15 cellular contexts compared by ENCODE assay signal in genomic region chr5:141506381-141507155, GRCh38. TPM values are rescaled to one million over a fixed set of nuclear protein-coding genes. Genes with fewer than 3 reads are reported as not detected.
DNase-seq lines count a peak whose midpoint lies in the region; ATAC-seq and TF ChIP-seq lines count a peak whose summit lies in the region.
"Had no signal": no experiment of that assay in that cellular context is flagged by ENCODE, and none has a peak within 500 bp of the region (broad histone marks: within the 10 kb centered on the region; RNA-seq: fewer than 3 reads in every experiment).

No MANE protein-coding gene starts in this region.

- peak overlapping the region; percentile 25 for H4K8ac ChIP-seq in trophoblast cell (ENCODE audit: low read depth, low read length)

- no peak overlapping the region for H3K4me3 ChIP-seq in right atrium auricular region
- no peak overlapping the region for H3K4me3 ChIP-seq in esophagus squamous epithelium
- no peak overlapping the region for H3K4me3 ChIP-seq in trophoblast cell (ENCODE audit: low read depth, low read length)
- H3K4me3 ChIP-seq in aorta (ENCODE audit: low read length in 2 of 2), result no peak overlapping the region

- H2AFZ ChIP-seq in trophoblast cell (ENCODE audit: insufficient read depth, low read length, poor library complexity), result no peak overlapping the region

- peaks cover 30% of the 10 kb centered on the region for H3K36me3 ChIP-seq in right atrium auricular region
- peaks cover 0 to 91% (median 0%) of the 10 kb centered on the region in 3 donors for H3K36me3 ChIP-seq in esophagus squamous epithelium
- peaks cover 28 to 39% of the 10 kb centered on the region in 2 experiments for H3K36me3 ChIP-seq in trophoblast cell (ENCODE audit: control insufficient read depth in 1 of 2, insufficient read depth in 2 of 2, low read length in 2 of 2)
- peaks cover 0 to 2% of the 10 kb centered on the region in 2 donors for H3K36me3 ChIP-seq in aorta (ENCODE audit: control insufficient read depth in 1 of 2, insufficient read depth in 2 of 2, low read length in 1 of 2)

- peak overlapping the region; percentile 35 for H2BK120ac ChIP-seq in trophoblast cell (ENCODE audit: insufficient read depth, low read length, poor library complexity)

- H3K23ac ChIP-seq in trophoblast cell (ENCODE audit: low read length), result no peak overlapping the region

- 79 to 84% methylated on average over 8 of the region's 8 CpGs for WGBS in esophagus squamous epithelium, 2 donors
- WGBS in trophoblast cell (ENCODE audit: extremely low coverage, insufficient coverage, insufficient read length), result no CpG with 5 or more reads among the region's 8 CpGs
- 73 to 76% methylated on average over 8 of the region's 8 CpGs for WGBS in aorta, 2 donors

- peaks cover 32% of the 10 kb centered on the region for H3K79me1 ChIP-seq in trophoblast cell (ENCODE audit: low read length)

- H3K79me2 ChIP-seq in trophoblast cell (ENCODE audit: control insufficient read depth, insufficient read depth, low read length, poor library complexity), result peaks cover 4% of the 10 kb centered on the region

- H3K9ac ChIP-seq in trophoblast cell (ENCODE audit: low read length), result no peak overlapping the region

- H3K4me2 ChIP-seq in trophoblast cell (ENCODE audit: low read length), result no peak overlapping the region

- H3K27me3 ChIP-seq in right atrium auricular region (no peaks in the 10 kb centered on the region), esophagus squamous epithelium (no peaks in the 10 kb centered on the region), trophoblast cell (ENCODE audit: insufficient read depth, low read length) (no peaks in the 10 kb centered on the region), aorta (ENCODE audit: control insufficient read depth in 1 of 2, insufficient read depth in 2 of 2, low read length in 1 of 2) (no peaks in the 10 kb centered on the region)

- H4K91ac ChIP-seq in trophoblast cell (ENCODE audit: low read depth, low read length), result peak overlapping the region; percentile 45

- no peak for TF ChIP-seq CTCF in right atrium auricular region (IDR thresholded peaks at IDR 0.05)
- no peak for TF ChIP-seq CTCF in esophagus squamous epithelium (IDR thresholded peaks at IDR 0.05)

- no peaks in the 10 kb centered on the region for H3K9me3 ChIP-seq in right atrium auricular region
- H3K9me3 ChIP-seq in esophagus squamous epithelium, result no peaks in the 10 kb centered on the region
- H3K9me3 ChIP-seq in trophoblast cell (ENCODE audit: insufficient read depth, low read depth, low read length), result no peaks in the 10 kb centered on the region
- H3K9me3 ChIP-seq in aorta (ENCODE audit: control insufficient read depth, low read length), result no peaks in the 10 kb centered on the region

- H3K4ac ChIP-seq in trophoblast cell (ENCODE audit: low read depth, low read length), result no peak overlapping the region

- no peak for ATAC-seq in Right ventricle myocardium superior (ENCODE audit: poor library complexity)
- ATAC-seq in aorta (ENCODE audit: low FRiP score), result no peak
- ATAC-seq in GM21619 (IDR thresholded peaks at IDR 0.05; ENCODE audit: unreplicated experiment), result no peak

- H2BK5ac ChIP-seq in trophoblast cell (ENCODE audit: low read depth, low read length, poor library complexity), result peak overlapping the region; percentile 68

- H2AK5ac ChIP-seq in trophoblast cell (ENCODE audit: low read length), result no peak overlapping the region

- DNase-seq in right atrium auricular region (ENCODE audit: low spot score) (no peak), Right ventricle myocardium superior (no peak), esophagus squamous epithelium (lab: John Stamatoyannopoulos, UW) (no peak), trophoblast cell (no peak), aorta (no peak), NCI-H2196 treated with DMSO at 0.1 percent for 48 hours (lab: John Stamatoyannopoulos, UW; ENCODE audit: unreplicated experiment) (no peak), hepatic stellate cell (ENCODE audit: low spot score) (no peak)
- DNase-seq: activated CD4-positive, alpha-beta T cell treated with anti-CD3 and anti-CD28 coated beads, Interleukin-2, amount 10 ng/mL, durations not matched to agents 24 days and 14 days; DMS53; NCI-H2107; OCI-M1; small intestine had no signal

- H3K14ac ChIP-seq in trophoblast cell (ENCODE audit: low read length), result peak overlapping the region; percentile 43

- peak overlapping the region; percentile 30 for H3K18ac ChIP-seq in trophoblast cell (ENCODE audit: low read length)

- no peak for TF ChIP-seq POLR2A in esophagus squamous epithelium (IDR thresholded peaks at IDR 0.05)

- H2BK12ac ChIP-seq in trophoblast cell (ENCODE audit: low read length), result peak overlapping the region; percentile 68

- H3K4me1 ChIP-seq in right atrium auricular region (peaks cover 0 to 40% of the 10 kb centered on the region in 2 donors), esophagus squamous epithelium (peaks cover 0 to 42% (median 22%) of the 10 kb centered on the region in 3 donors), trophoblast cell (ENCODE audit: control insufficient read depth in 1 of 2, insufficient read depth in 2 of 2, low read length in 2 of 2) (peaks cover 27 to 30% of the 10 kb centered on the region in 2 experiments), aorta (ENCODE audit: control insufficient read depth in 1 of 2, insufficient read depth in 2 of 2, low read length in 2 of 2) (no peaks in the 10 kb centered on the region)

- intact Hi-C loops in Right ventricle myocardium superior (cut with DNase I) (no loop called here), esophagus squamous epithelium (cut with DNase I) (no loop called here), aorta (cut with DNase I) (no loop called here)

- H3K27ac ChIP-seq in right atrium auricular region (peak overlapping the region; percentile 85 to 87), esophagus squamous epithelium (peak overlapping the region; percentile 73 to 92 (median 88)), trophoblast cell (ENCODE audit: low read depth, low read length) (peak overlapping the region; percentile 70), aorta (ENCODE audit: low read depth in 1 of 2, low read length in 2 of 2) (peak overlapping the region; percentile 77 to 96)
- H3K27ac ChIP-seq: HL-60 had no signal

- H4K12ac ChIP-seq in trophoblast cell (ENCODE audit: low read depth, low read length), result peak overlapping the region; percentile 39

RNA-seq across cellular contexts. Expression of gene PCDHGC5, which starts 17.7 kb away (rescaled TPM):
- total RNA-seq in right atrium auricular region (1 to 10 TPM; 1.4 to 1.7 TPM), Right ventricle myocardium superior (3.0 TPM), esophagus squamous epithelium (1 to 10 TPM in 3 of 4 donors, under 1 TPM in 1; 0.26 to 1.7 (median 1.5) TPM), aorta (1 to 10 TPM; 2.8 to 6.3 TPM)
- 0.85 and 0.88 TPM in 2 replicates for polyA plus RNA-seq in trophoblast cell (2013)
- under 1 TPM; 0.25 to 0.84 TPM for polyA plus RNA-seq in aorta
- total RNA-seq: activated CD4-positive, alpha-beta T cell treated with anti-CD3 and anti-CD28 coated beads, Interleukin-2, amount 10 ng/mL, durations not matched to agents 24 days and 14 days; T-helper 1 cell treated with Interleukin-12 subunit alpha and Interleukin-12 subunit beta and Interleukin-4 antibody, amounts not matched to agents 30 ng/mL and 1 ng/mL, for 36 hours had no signal

RNA-seq across cellular contexts. Expression of gene PCDHGC4, which starts 21.7 kb away (rescaled TPM):
- total RNA-seq in right atrium auricular region, result 1 to 10 TPM; 1.5 to 1.7 TPM
- total RNA-seq in Right ventricle myocardium superior, result 3.0 TPM
- total RNA-seq in esophagus squamous epithelium, result 1 to 10 TPM in 3 of 4 donors, under 1 TPM in 1; 0.21 to 3.3 (median 2.1) TPM
- 2.5 and 3.3 TPM in 2 replicates for polyA plus RNA-seq in trophoblast cell (2013)
- 1 to 10 TPM; 2.8 to 6.1 TPM for total RNA-seq in aorta
- under 1 TPM; 0.05 to 0.38 TPM for polyA plus RNA-seq in aorta
- total RNA-seq: activated CD4-positive, alpha-beta T cell treated with anti-CD3 and anti-CD28 coated beads, Interleukin-2, amount 10 ng/mL, durations not matched to agents 24 days and 14 days; T-helper 1 cell treated with Interleukin-12 subunit alpha and Interleukin-12 subunit beta and Interleukin-4 antibody, amounts not matched to agents 30 ng/mL and 1 ng/mL, for 36 hours had no signal

RNA-seq across cellular contexts. Expression of gene PCDHGC3, which starts 30.8 kb away (rescaled TPM):
- total RNA-seq in right atrium auricular region (10 to 100 TPM; 24.1 to 38.3 TPM), Right ventricle myocardium superior (17.1 TPM), esophagus squamous epithelium (10 to 100 TPM; 36.6 to 52.5 (median 38.6) TPM), aorta (100 to 1,000 TPM in 1 of 2 donors, 10 to 100 TPM in 1; 67.3 to 116 TPM)
- 129 and 131 TPM in 2 replicates for polyA plus RNA-seq in trophoblast cell (2013)
- 10 to 100 TPM; 23.9 to 99.0 TPM for polyA plus RNA-seq in aorta
- total RNA-seq: T-helper 1 cell treated with Interleukin-12 subunit alpha and Interleukin-12 subunit beta and Interleukin-4 antibody, amounts not matched to agents 30 ng/mL and 1 ng/mL, for 36 hours had no signal
